Comparison of ENCODE assay signal across 1 cellular context in genomic region chr22:36405671-36406070, GRCh38.
TF ChIP-seq lines count a peak whose summit lies in the region.

No MANE protein-coding gene starts in this region.

TF ChIP-seq in WTC11, 78 proteins besides CTCF, POLR2A, EP300 and RAD21 (continued from another document):
- TF ChIP-seq NFATC4 (CRISPR knock-in tag; IDR thresholded peaks at IDR 0.05) (no peak), NR1H2 (CRISPR knock-in tag; IDR thresholded peaks at IDR 0.05) (no peak), NFE2L1 (CRISPR knock-in tag; IDR thresholded peaks at IDR 0.05) (no peak), ARID4B (CRISPR knock-in tag; IDR thresholded peaks at IDR 0.05; ENCODE audit: borderline replicate concordance) (no peak), TEAD4 (CRISPR knock-in tag; IDR thresholded peaks at IDR 0.05) (no peak)
